Comparison of ENCODE assay signal across 33 cellular contexts in genomic region chr13:106367361-106367781, GRCh38.
DNase-seq lines count a peak whose midpoint lies in the region; ATAC-seq and TF ChIP-seq lines count a peak whose summit lies in the region.
"Had no signal": no experiment of that assay in that cellular context is flagged by ENCODE, and none has a peak within 500 bp of the region (broad histone marks: within the 10 kb centered on the region; RNA-seq: fewer than 3 reads in every experiment).

No MANE protein-coding gene starts in this region.

- ATAC-seq in GM18870 (IDR thresholded peaks at IDR 0.05; ENCODE audit: unreplicated experiment) (peak; percentile 54), HG02678 (IDR thresholded peaks at IDR 0.05; ENCODE audit: unreplicated experiment) (peak; percentile 51), HG02885 (IDR thresholded peaks at IDR 0.05; ENCODE audit: poor library complexity, unreplicated experiment) (no peak)
- ATAC-seq: activated CD4-positive, CD25-positive, alpha-beta regulatory T cell treated with anti-CD3 and anti-CD28 coated beads, Interleukin-2, amount 50 U/mL, for 24 hours; activated T-cell treated with anti-CD3 and anti-CD28 coated beads, Interleukin-2, amount 50 U/mL, for 72 hours; esophagus mucosa; heart left ventricle; HepG2; left lung; PC-3; T-helper 17 cell had no signal

- H3K27ac Mint-ChIP-seq in HFFc6: no peak overlapping the region
- H3K27ac Mint-ChIP-seq: activated T-cell treated with anti-CD3 and anti-CD28 coated beads, Interleukin-2, amount 50 U/mL, for 72 hours; endodermal cell; T-helper 17 cell had no signal

- peaks cover 11% of the 10 kb centered on the region for H3K9me3 Mint-ChIP-seq in HFFc6

- DNase-seq in brain pericyte (ENCODE audit: low read depth, low spot score): peak; percentile 90
- no peak for DNase-seq in T-helper 1 cell
- DNase-seq in HFFc6: no peak
- DNase-seq: activated CD4-positive, alpha-beta T cell treated with anti-CD3 and anti-CD28 coated beads, Interleukin-2, amount 50 U/mL, for 4 hours; activated T-cell treated with anti-CD3 and anti-CD28 coated beads, Interleukin-2, amount 50 U/mL, for 72 hours; C1 segment of cervical spinal cord; Caco-2; central memory CD4-positive, alpha-beta T cell; cortex of kidney; DMS79; endodermal cell; heart left ventricle; islet precursor cell; left lung; mesendoderm; MM.1S; NCI-H1930; NCI-H524; PC-3; right cardiac atrium; stimulated activated CD4-positive, alpha-beta T cell treated with anti-CD3 and anti-CD28 coated beads, Interleukin-12 subunit alpha, Interleukin-12 subunit beta, amount 100 ng/mL, for 4 hours; stimulated activated CD4-positive, alpha-beta T cell treated with anti-CD3 and anti-CD28 coated beads, Interleukin-2, amount 100 ng/mL, for 48 hours; T-helper 17 cell had no signal

- H3K27me3 Mint-ChIP-seq in HFFc6 (ENCODE audit: insufficient read depth): peaks cover 3% of the 10 kb centered on the region; the same call in 1 of the 2 replicates

- peaks cover 6% of the 10 kb centered on the region for H3K36me3 Mint-ChIP-seq in HFFc6 (ENCODE audit: low read depth)

- no peak for TF ChIP-seq CTCF in HFFc6 (IDR thresholded peaks at IDR 0.05)

- peaks cover 13% of the 10 kb centered on the region for H3K4me1 Mint-ChIP-seq in HFFc6 (ENCODE audit: low read depth)
- H3K4me1 Mint-ChIP-seq: T-helper 17 cell had no signal

- H3K4me3 Mint-ChIP-seq in HFFc6: no peak overlapping the region
- H3K4me3 Mint-ChIP-seq: activated T-cell treated with anti-CD3 and anti-CD28 coated beads, Interleukin-2, amount 50 U/mL, for 72 hours; endodermal cell; T-helper 17 cell had no signal

- peak overlapping the region; percentile 22 for H3K27ac ChIP-seq in temporal lobe (ENCODE audit: low read depth, low read length)
- H3K27ac ChIP-seq: ascending aorta, heart left ventricle, left lung, SK-N-MC, tibial nerve had no signal
